Comparison of ENCODE assay signal across 1 cellular context in genomic region chr9:35071814-35072460, GRCh38.
TF ChIP-seq lines count a peak whose summit lies in the region.

No MANE protein-coding gene starts in this region.

TF ChIP-seq in H1, 55 proteins besides CTCF, POLR2A, EP300 and RAD21:
- TF ChIP-seq, protein P1, sequence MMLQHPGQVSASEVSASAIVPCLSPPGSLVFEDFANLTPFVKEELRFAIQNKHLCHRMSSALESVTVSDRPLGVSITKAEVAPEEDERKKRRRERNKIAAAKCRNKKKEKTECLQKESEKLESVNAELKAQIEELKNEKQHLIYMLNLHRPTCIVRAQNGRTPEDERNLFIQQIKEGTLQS (IDR thresholded peaks at IDR 0.05; ENCODE audit: insufficient read depth, low read depth, low read length), result no peak
- TF ChIP-seq BACH1 (IDR thresholded peaks at IDR 0.05; ENCODE audit: low read length) (peak; percentile 91), NANOG (IDR thresholded peaks at IDR 0.05; ENCODE audit: insufficient read depth, low read depth, low read length, poor library complexity, severe bottlenecking) (no peak), ZNF274 (IDR thresholded peaks at IDR 0.05; ENCODE audit: borderline replicate concordance, extremely low read depth, low read length) (no peak), HDAC2 (IDR thresholded peaks at IDR 0.05; ENCODE audit: borderline replicate concordance in 1 of 2, low read depth in 2 of 2, low read length in 2 of 2) (peak; percentile 37 to 57; a peak in 1 of 4 replicates), KDM5A (IDR thresholded peaks at IDR 0.05; ENCODE audit: low read length) (no peak), CHD7 (IDR thresholded peaks at IDR 0.05; ENCODE audit: insufficient replicate concordance, low read length) (no peak), USF2 (IDR thresholded peaks at IDR 0.05; ENCODE audit: low read length) (no peak), MAFK (IDR thresholded peaks at IDR 0.05; ENCODE audit: low read depth, low read length) (peak; percentile 79; the same call in 1 of the 2 replicates), KDM4A (IDR thresholded peaks at IDR 0.05; ENCODE audit: low read depth, low read length, severe bottlenecking) (no peak), ATF2 (IDR thresholded peaks at IDR 0.05; ENCODE audit: low read length) (no peak), GABPA (IDR thresholded peaks at IDR 0.05; ENCODE audit: borderline replicate concordance, insufficient read depth, low read length) (no peak), ASH2L (IDR thresholded peaks at IDR 0.05; ENCODE audit: low read length) (no peak), SIRT6 (IDR thresholded peaks at IDR 0.05; ENCODE audit: low read length) (no peak), TAF1 (IDR thresholded peaks at IDR 0.05; ENCODE audit: low read depth, low read length) (peak; percentile 36; the same call in 1 of the 2 replicates), SP2 (IDR thresholded peaks at IDR 0.05; ENCODE audit: low read length) (no peak), BRCA1 (IDR thresholded peaks at IDR 0.05; ENCODE audit: low read depth, low read length) (no peak), SP1 (IDR thresholded peaks at IDR 0.05; ENCODE audit: low read depth, low read length) (peak; percentile 78; the same call in 1 of the 2 replicates), CBX5 (IDR thresholded peaks at IDR 0.05; ENCODE audit: low read depth, low read length) (no peak), YY1 (IDR thresholded peaks at IDR 0.05; ENCODE audit: low read depth, low read length) (peak; percentile 75; the same call in 1 of the 2 replicates), SP4 (IDR thresholded peaks at IDR 0.05; ENCODE audit: low read length) (no peak), POU5F1 (IDR thresholded peaks at IDR 0.05; ENCODE audit: low read depth, low read length) (no peak), SUZ12 (IDR thresholded peaks at IDR 0.05; ENCODE audit: low read length) (no peak), RFX5 (IDR thresholded peaks at IDR 0.05; ENCODE audit: borderline replicate concordance, low read depth, low read length) (no peak), RXRA (IDR thresholded peaks at IDR 0.05; ENCODE audit: insufficient read depth, low read depth, low read length) (no peak), JUN (IDR thresholded peaks at IDR 0.05; ENCODE audit: low read depth, low read length) (no peak), CBX8 (IDR thresholded peaks at IDR 0.05; ENCODE audit: borderline replicate concordance, low read depth, low read length) (no peak), KDM1A (IDR thresholded peaks at IDR 0.05; ENCODE audit: borderline replicate concordance, low read length) (no peak), RNF2 (IDR thresholded peaks at IDR 0.05; ENCODE audit: borderline replicate concordance, low read depth, low read length, missing control alignments, poor library complexity, severe bottlenecking) (no peak), GTF2F1 (IDR thresholded peaks at IDR 0.05; ENCODE audit: borderline replicate concordance, low read depth, low read length) (no peak), E2F6 (IDR thresholded peaks at IDR 0.05) (no peak), CTBP2 (IDR thresholded peaks at IDR 0.05; ENCODE audit: borderline replicate concordance, insufficient read depth, insufficient read length, low read length) (no peak), HDAC6 (IDR thresholded peaks at IDR 0.05; ENCODE audit: low read depth, low read length) (no peak), SIX5 (IDR thresholded peaks at IDR 0.05; ENCODE audit: low read depth, low read length) (no peak), EGR1 (IDR thresholded peaks at IDR 0.05; ENCODE audit: borderline replicate concordance, low read depth, low read length) (0 out of 2 replicates have a peak, but pooled peaks have one; percentile 4), TCF12 (IDR thresholded peaks at IDR 0.05; ENCODE audit: low read depth, low read length) (no peak), TBP (IDR thresholded peaks at IDR 0.05; ENCODE audit: low read depth, low read length) (no peak), FOSL1 (IDR thresholded peaks at IDR 0.05; ENCODE audit: insufficient read depth, low read depth, low read length) (no peak), CREB1 (IDR thresholded peaks at IDR 0.05) (peak; percentile 54), EZH2 (IDR thresholded peaks at IDR 0.05; ENCODE audit: low read depth, low read length, severe bottlenecking) (no peak), JUND (IDR thresholded peaks at IDR 0.05; ENCODE audit: low read length) (no peak), SIN3A (conservative IDR thresholded peaks at IDR 0.05 in 1 of 2, IDR thresholded peaks at IDR 0.05 in 1 of 2; ENCODE audit: low read depth in 1 of 2, low read length in 2 of 2) (peak in 1 of 2 experiments; percentile 87; a peak in 1 of 4 replicates), MAX (IDR thresholded peaks at IDR 0.05) (peak; percentile 15; the same call in 1 of the 2 replicates), CHD1 (IDR thresholded peaks at IDR 0.05; ENCODE audit: low read depth, low read length) (no peak), RBBP5 (IDR thresholded peaks at IDR 0.05; ENCODE audit: borderline replicate concordance, low read depth, low read length) (no peak), TEAD4 (IDR thresholded peaks at IDR 0.05; ENCODE audit: low read depth, low read length) (no peak), SRF (IDR thresholded peaks at IDR 0.05; ENCODE audit: low read depth, low read length) (no peak), SAP30 (IDR thresholded peaks at IDR 0.05; ENCODE audit: insufficient read depth, insufficient replicate concordance, low read length) (no peak), PHF8 (conservative IDR thresholded peaks at IDR 0.05; ENCODE audit: low read depth, low read length) (peak; percentile 92), CEBPB (IDR thresholded peaks at IDR 0.05; ENCODE audit: low read depth, low read length) (no peak), POLR2AphosphoS5 (IDR thresholded peaks at IDR 0.05; ENCODE audit: low read depth, low read length) (peak; percentile 50), BCL11A (IDR thresholded peaks at IDR 0.05; ENCODE audit: low read depth in 2 of 2, low read length in 2 of 2) (no peak), TAF7 (optimal IDR thresholded peaks at IDR 0.05; ENCODE audit: borderline replicate concordance, low read depth, low read length) (no peak), CHD2 (IDR thresholded peaks at IDR 0.05; ENCODE audit: low read length) (no peak), NRF1 (IDR thresholded peaks at IDR 0.05; ENCODE audit: low read depth, low read length) (no peak; the same call in 1 of the 2 replicates)
